Comparison of ENCODE assay signal across 13 cellular contexts in the genomic region with DNA sequence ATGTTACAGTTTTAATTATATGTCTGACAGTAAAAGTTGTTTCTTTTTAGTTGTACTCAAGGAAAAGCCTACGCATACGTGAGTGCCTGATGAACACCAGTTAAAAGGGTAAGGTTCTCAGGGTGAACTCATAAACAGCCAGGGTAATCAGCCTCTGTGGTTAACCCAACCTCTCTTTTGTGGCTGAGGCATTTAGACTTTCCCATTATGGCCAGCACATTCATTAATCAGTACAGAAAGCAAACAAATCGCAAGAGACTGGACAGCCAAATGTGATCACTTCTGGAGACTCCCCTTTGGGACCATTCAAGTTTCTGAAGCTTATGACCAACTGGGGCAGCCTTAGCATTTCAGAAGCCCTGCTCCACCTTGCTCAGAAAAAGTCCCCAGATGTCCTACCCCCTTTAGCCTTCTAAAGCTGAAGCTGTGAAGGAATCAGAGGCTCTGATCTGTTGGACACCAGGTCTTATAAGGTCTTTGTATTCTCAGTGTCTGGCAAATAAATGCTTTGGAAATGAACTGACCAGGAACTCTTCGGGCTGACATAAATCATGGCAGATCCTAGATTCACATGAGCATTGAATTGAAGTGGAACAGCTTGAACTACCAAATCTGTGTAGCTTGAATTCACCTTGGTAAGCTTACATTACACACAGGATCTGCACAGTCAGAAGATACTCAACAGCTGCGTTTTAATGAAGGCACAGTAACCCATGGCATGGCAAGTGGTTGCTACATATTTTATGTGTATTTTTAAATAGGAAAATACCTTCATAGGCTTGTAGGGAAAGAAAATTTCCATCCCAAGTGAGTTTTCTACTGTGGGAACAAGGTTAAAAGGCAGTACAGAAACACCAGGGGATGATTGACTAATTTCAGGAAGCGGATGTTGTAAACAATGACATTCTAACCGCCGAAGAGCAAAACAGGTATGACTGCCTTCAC. TPM values are rescaled to one million over a fixed set of nuclear protein-coding genes. Genes with fewer than 3 reads are reported as not detected.
DNase-seq lines count a peak whose midpoint lies in the region; ATAC-seq, FAIRE-seq and TF ChIP-seq lines count a peak whose summit lies in the region.
"Had no signal": no experiment of that assay in that cellular context is flagged by ENCODE, and none has a peak within 500 bp of the region (broad histone marks: within the 10 kb centered on the region; RNA-seq: fewer than 3 reads in every experiment).

No MANE protein-coding gene starts in this region.

- no peak for DNase-seq in activated naive CD8-positive, alpha-beta T cell treated with anti-CD3 and anti-CD28 coated beads, Interleukin-2, amount 50 U/mL, for 24 hours
- no peak for DNase-seq in activated naive CD8-positive, alpha-beta T cell treated with anti-CD3 and anti-CD28 coated beads for 36 hours
- DNase-seq in SW480 (ENCODE audit: low spot score) (peak; percentile 89), keratinocyte (ENCODE audit: low read depth, low spot score) (no peak), omental fat pad (ENCODE audit: low spot score) (no peak), NCI-H526 treated with DMSO at 0.1 percent for 48 hours (lab: John Stamatoyannopoulos, UW) (no peak), brain microvascular endothelial cell (no peak)
- DNase-seq: activated CD4-positive, alpha-beta T cell treated with anti-CD3 and anti-CD28 coated beads, Interleukin-2, amount 10 ng/mL, durations not matched to agents 24 days and 14 days; activated naive CD8-positive, alpha-beta T cell treated with anti-CD3 and anti-CD28 coated beads, Interleukin-2, amount 10 ng/mL, durations not matched to agents 7 days and 5 days had no signal

- no peaks in the 10 kb centered on the region for H4K20me1 ChIP-seq in keratinocyte (ENCODE audit: control insufficient read depth, extremely low read depth, insufficient read depth, low read length)

- H3K9me3 ChIP-seq in keratinocyte (ENCODE audit: control insufficient read depth, low read depth, low read length) = no peaks in the 10 kb centered on the region
- H3K9me3 ChIP-seq: SJCRH30 had no signal

- no peak overlapping the region for H3K27ac Mint-ChIP-seq in activated naive CD8-positive, alpha-beta T cell treated with anti-CD3 and anti-CD28 coated beads, Interleukin-2, amount 50 U/mL, for 24 hours
- H3K27ac Mint-ChIP-seq in activated naive CD8-positive, alpha-beta T cell treated with anti-CD3 and anti-CD28 coated beads for 36 hours = no peak overlapping the region
- H3K27ac Mint-ChIP-seq: activated CD4-positive, alpha-beta T cell treated with anti-CD3 and anti-CD28 coated beads, Interleukin-2, amount 10 ng/mL, durations not matched to agents 24 days and 14 days; activated naive CD8-positive, alpha-beta T cell treated with anti-CD3 and anti-CD28 coated beads, Interleukin-2, amount 10 ng/mL, durations not matched to agents 7 days and 5 days had no signal

- no peaks in the 10 kb centered on the region for H3K36me3 ChIP-seq in keratinocyte (ENCODE audit: control insufficient read depth in 2 of 2, extremely low read depth in 1 of 2, insufficient read depth in 2 of 2, low read length in 2 of 2)
- no peaks in the 10 kb centered on the region for H3K36me3 ChIP-seq in brain microvascular endothelial cell (replicated peaks)
- H3K36me3 ChIP-seq: SJCRH30 had no signal

- no peaks in the 10 kb centered on the region for H3K79me2 ChIP-seq in keratinocyte (ENCODE audit: control insufficient read depth, insufficient read depth, low read length)

- ATAC-seq in activated naive CD8-positive, alpha-beta T cell treated with anti-CD3 and anti-CD28 coated beads, Interleukin-2, amount 50 U/mL, for 24 hours = peak; percentile 71
- ATAC-seq in HG03520 (IDR thresholded peaks at IDR 0.05; ENCODE audit: unreplicated experiment) (no peak), omental fat pad (ENCODE audit: low FRiP score) (no peak)

- H2AFZ ChIP-seq in keratinocyte (ENCODE audit: control insufficient read depth, low read length) = no peak overlapping the region

- no peaks in the 10 kb centered on the region for H3K9me1 ChIP-seq in keratinocyte (ENCODE audit: control insufficient read depth, extremely low read depth, insufficient read depth, low read length)

- TF ChIP-seq CTCF in keratinocyte (optimal IDR thresholded peaks at IDR 0.05 in 1 of 3, IDR thresholded peaks at IDR 0.05 in 1 of 3, conservative IDR thresholded peaks at IDR 0.05 in 1 of 3; ENCODE audit: extremely low read depth in 1 of 3, insufficient read depth in 2 of 3, low read length in 3 of 3) (no peak), omental fat pad (IDR thresholded peaks at IDR 0.05) (no peak), brain microvascular endothelial cell (IDR thresholded peaks at IDR 0.05; ENCODE audit: low read depth, low read length, missing control alignments) (no peak)

- no peak overlapping the region for H3K4me3 Mint-ChIP-seq in activated naive CD8-positive, alpha-beta T cell treated with anti-CD3 and anti-CD28 coated beads, Interleukin-2, amount 50 U/mL, for 24 hours
- H3K4me3 Mint-ChIP-seq in activated naive CD8-positive, alpha-beta T cell treated with anti-CD3 and anti-CD28 coated beads for 36 hours = no peak overlapping the region
- H3K4me3 Mint-ChIP-seq: activated CD4-positive, alpha-beta T cell treated with anti-CD3 and anti-CD28 coated beads, Interleukin-2, amount 10 ng/mL, durations not matched to agents 24 days and 14 days; activated naive CD8-positive, alpha-beta T cell treated with anti-CD3 and anti-CD28 coated beads, Interleukin-2, amount 10 ng/mL, durations not matched to agents 7 days and 5 days; neural crest cell had no signal

- peak overlapping the region; percentile 56 for H3K27ac ChIP-seq in keratinocyte (ENCODE audit: control insufficient read depth, insufficient read depth, low read length)
- H3K27ac ChIP-seq in brain microvascular endothelial cell = no peak overlapping the region
- H3K27ac ChIP-seq: SJCRH30 had no signal

- H3K4me1 ChIP-seq in keratinocyte (ENCODE audit: control insufficient read depth, extremely low read depth, insufficient read depth, low read length) = peaks cover 46% of the 10 kb centered on the region

- dilution Hi-C loops in keratinocyte (cut with MboI; ENCODE audit: extremely low pct_ligation_motif_present, low sequenced_read_pairs) = no loop called here

- FAIRE-seq in keratinocyte (lab: Jason Lieb, UNC) = peak; percentile 79
- FAIRE-seq: endothelial cell of umbilical vein had no signal

- no peaks in the 10 kb centered on the region for H3K9me3 Mint-ChIP-seq in activated naive CD8-positive, alpha-beta T cell treated with anti-CD3 and anti-CD28 coated beads, Interleukin-2, amount 50 U/mL, for 24 hours
- no peaks in the 10 kb centered on the region for H3K9me3 Mint-ChIP-seq in activated naive CD8-positive, alpha-beta T cell treated with anti-CD3 and anti-CD28 coated beads for 36 hours
- H3K9me3 Mint-ChIP-seq: activated naive CD8-positive, alpha-beta T cell treated with anti-CD3 and anti-CD28 coated beads, Interleukin-2, amount 10 ng/mL, durations not matched to agents 7 days and 5 days; neural crest cell had no signal

- H3K27me3 Mint-ChIP-seq in activated naive CD8-positive, alpha-beta T cell treated with anti-CD3 and anti-CD28 coated beads, Interleukin-2, amount 50 U/mL, for 24 hours = peaks cover 72% of the 10 kb centered on the region
- H3K27me3 Mint-ChIP-seq in activated naive CD8-positive, alpha-beta T cell treated with anti-CD3 and anti-CD28 coated beads for 36 hours = peaks cover 59% of the 10 kb centered on the region

- in situ Hi-C loops in brain microvascular endothelial cell (cut with HindIII; ENCODE audit: low pct_ligation_motif_present, low sequenced_read_pairs) = no loop called here

- H3K36me3 Mint-ChIP-seq in activated naive CD8-positive, alpha-beta T cell treated with anti-CD3 and anti-CD28 coated beads, Interleukin-2, amount 50 U/mL, for 24 hours (ENCODE audit: low read depth) = no peaks in the 10 kb centered on the region
- H3K36me3 Mint-ChIP-seq in activated naive CD8-positive, alpha-beta T cell treated with anti-CD3 and anti-CD28 coated beads for 36 hours = no peaks in the 10 kb centered on the region
- H3K36me3 Mint-ChIP-seq: activated naive CD8-positive, alpha-beta T cell treated with anti-CD3 and anti-CD28 coated beads, Interleukin-2, amount 10 ng/mL, durations not matched to agents 7 days and 5 days had no signal

- H3K4me3 ChIP-seq in keratinocyte (ENCODE audit: control insufficient read depth in 2 of 3, extremely low read depth in 1 of 3, insufficient read depth in 2 of 3, low read depth in 1 of 3, low read length in 3 of 3) (no peak overlapping the region), brain microvascular endothelial cell (ENCODE audit: low read depth, low read length) (no peak overlapping the region)
- H3K4me3 ChIP-seq: SJCRH30 had no signal

- peak overlapping the region; percentile 31 for H3K4me2 ChIP-seq in keratinocyte (ENCODE audit: control insufficient read depth, extremely low read depth, insufficient read depth, low read depth, low read length)

- no peak overlapping the region for H3K9ac ChIP-seq in keratinocyte (ENCODE audit: control insufficient read depth, extremely low read depth, insufficient read depth, low read length)

- H3K4me1 Mint-ChIP-seq in activated naive CD8-positive, alpha-beta T cell treated with anti-CD3 and anti-CD28 coated beads, Interleukin-2, amount 50 U/mL, for 24 hours = no peaks in the 10 kb centered on the region
- no peaks in the 10 kb centered on the region for H3K4me1 Mint-ChIP-seq in activated naive CD8-positive, alpha-beta T cell treated with anti-CD3 and anti-CD28 coated beads for 36 hours
- H3K4me1 Mint-ChIP-seq: neural crest cell had no signal

- no peaks in the 10 kb centered on the region for H3K27me3 ChIP-seq in keratinocyte (ENCODE audit: control insufficient read depth, extremely low read depth, insufficient read depth, low read length)
- no peaks in the 10 kb centered on the region for H3K27me3 ChIP-seq in brain microvascular endothelial cell (replicated peaks)
- H3K27me3 ChIP-seq: SJCRH30 had no signal

RNA-seq across cellular contexts. Expression of a gene that starts 18.7 kb away (rescaled TPM):
- total RNA-seq in activated naive CD8-positive, alpha-beta T cell treated with anti-CD3 and anti-CD28 coated beads for 36 hours = not detected
- polyA plus RNA-seq in keratinocyte = 1.2 to 1.5 TPM (median 1.3 TPM) in 3 replicates
- 6.0 TPM for polyA plus RNA-seq in keratinocyte (2011; ENCODE audit: low read depth)
- polyA plus RNA-seq in keratinocyte (2011; cell fraction: cytosol; rRNA removed) = 1.2 and 1.8 TPM in 2 replicates
- 1.1 and 1.6 TPM in 2 replicates for polyA plus RNA-seq in keratinocyte (2011; cell fraction: nucleus; rRNA removed)
- 0.92 and 7.4 TPM in 2 replicates for polyA plus RNA-seq in keratinocyte (2012; ENCODE audit: low replicate concordance)
- 0.49 to 3.0 TPM (median 1.0 TPM) in 3 replicates for polyA minus RNA-seq in keratinocyte
- polyA minus RNA-seq in keratinocyte (2011; cell fraction: cytosol; rRNA and poly(A)+ RNA removed) = 1.2 TPM
- polyA minus RNA-seq in keratinocyte (2011; cell fraction: nucleus; rRNA and poly(A)+ RNA removed) = 0.70 and 1.2 TPM in 2 replicates
- 1 to 10 TPM; 1.1 to 4.6 (median 1.4) TPM for total RNA-seq in omental fat pad
- total RNA-seq: activated CD4-positive, alpha-beta T cell treated with anti-CD3 and anti-CD28 coated beads, Interleukin-2, amount 10 ng/mL, durations not matched to agents 24 days and 14 days; activated naive CD8-positive, alpha-beta T cell treated with anti-CD3 and anti-CD28 coated beads, Interleukin-2, amount 10 ng/mL, durations not matched to agents 7 days and 5 days; endothelial cell of umbilical vein; neural crest cell had no signal
- polyA plus RNA-seq: endothelial cell of umbilical vein had no signal
